In the genomic region with DNA sequence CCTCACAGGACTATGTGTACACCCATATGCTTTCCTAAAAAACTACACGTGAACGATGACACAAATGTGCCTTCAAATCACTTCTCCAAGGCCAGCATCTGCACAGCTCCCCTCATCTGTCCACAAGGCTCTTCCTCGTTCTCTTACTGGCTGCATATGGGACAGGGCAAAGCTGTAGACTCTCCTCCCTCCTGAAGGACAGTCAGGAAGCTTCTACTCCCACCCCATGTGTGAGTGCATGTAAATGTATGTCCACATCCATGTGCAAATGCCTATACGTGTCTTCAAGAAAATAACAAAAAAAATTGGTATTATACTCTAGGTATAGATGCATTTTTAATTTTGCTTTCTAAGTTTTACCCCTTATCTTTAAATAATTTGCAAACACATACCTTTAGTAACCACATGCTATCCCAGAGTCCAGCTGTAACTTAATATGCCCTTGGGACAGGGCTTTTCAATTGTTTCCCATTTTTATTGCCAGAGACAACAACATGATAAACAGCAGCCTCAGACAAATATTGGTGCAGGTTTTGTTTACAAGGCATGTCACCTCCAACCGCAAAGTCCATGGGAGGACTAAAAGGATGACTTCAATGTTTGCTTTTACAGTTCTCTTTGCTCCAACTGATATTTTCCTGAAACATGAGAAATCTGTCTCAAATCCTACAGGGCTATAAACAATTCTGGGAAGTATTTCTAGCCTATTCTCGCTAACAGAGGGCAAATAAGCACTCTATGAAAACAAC, we compare ENCODE assay signal across 17 cellular contexts. TPM values are rescaled to one million over a fixed set of nuclear protein-coding genes. Genes with fewer than 3 reads are reported as not detected.
A peak's percentile ranks its signal among the peaks of the same experiment; 100 is the strongest.
DNase-seq lines count a peak whose midpoint lies in the region; FAIRE-seq and TF ChIP-seq lines count a peak whose summit lies in the region.
"Had no signal": no experiment of that assay in that cellular context is flagged by ENCODE, and none has a peak within 500 bp of the region (broad histone marks: within the 10 kb centered on the region; RNA-seq: fewer than 3 reads in every experiment).

No MANE protein-coding gene starts in this region.

- no peaks in the 10 kb centered on the region for H3K9me3 Mint-ChIP-seq in HFFc6
- H3K9me3 Mint-ChIP-seq: activated naive CD4-positive, alpha-beta T cell treated with anti-CD3 and anti-CD28 coated beads for 36 hours; dendritic cell treated with granulocyte-macrophage colony-stimulating factor and Interleukin-4, amounts not matched to agents 40 ng/mL and 50 ng/mL, for 4 days had no signal

- intact Hi-C loops in kidney (cut with DNase I): no loop called here

- peaks cover 67% of the 10 kb centered on the region for H3K4me1 ChIP-seq in SJSA1 (replicated peaks)
- H3K4me1 ChIP-seq in kidney (ENCODE audit: control insufficient read depth in 1 of 2, insufficient read depth in 1 of 2, low read depth in 1 of 2, low read length in 2 of 2): no peaks in the 10 kb centered on the region
- H3K4me1 ChIP-seq: gastrocnemius medialis, left lung, tibial artery had no signal

- H3K27ac ChIP-seq in 22Rv1 (peak overlapping the region; percentile 19), SJSA1 (peak overlapping the region; percentile 15; the same call in 1 of the 2 replicates), kidney (ENCODE audit: low read depth in 2 of 2, low read length in 2 of 2) (no peak overlapping the region)
- H3K27ac ChIP-seq: epithelial cell of prostate, gastrocnemius medialis, left lung, tibial artery had no signal

- peak overlapping the region; percentile 92; the same call in 1 of the 2 replicates for H3K27ac Mint-ChIP-seq in HFFc6
- H3K27ac Mint-ChIP-seq: activated naive CD4-positive, alpha-beta T cell treated with anti-CD3 and anti-CD28 coated beads for 36 hours; dendritic cell treated with granulocyte-macrophage colony-stimulating factor and Interleukin-4, amounts not matched to agents 40 ng/mL and 50 ng/mL, for 4 days had no signal

- DNase-seq in HFFc6 (no peak), SJSA1 (ENCODE audit: low read depth in 1 of 2, low spot score in 2 of 2) (peak; percentile 80 to 92), iris pigment epithelial cell (ENCODE audit: low read depth) (peak; percentile 55), LoVo (ENCODE audit: low spot score) (no peak), NAMALWA (ENCODE audit: low spot score) (no peak), A172 (ENCODE audit: low spot score) (no peak), kidney (no peak)
- DNase-seq: activated CD4-positive, alpha-beta T cell treated with anti-CD3 and anti-CD28 coated beads, Interleukin-2, amount 50 U/mL, for 1 hour; activated naive CD4-positive, alpha-beta T cell treated with anti-CD3 and anti-CD28 coated beads for 36 hours; activated T-cell treated with anti-CD3 and anti-CD28 coated beads for 4 hours; gastrocnemius medialis; left lung; NCI-H1105 treated with DMSO at 0.1 percent for 48 hours; tibial artery had no signal

- H3K4me1 Mint-ChIP-seq in HFFc6 (ENCODE audit: low read depth): peaks cover 47% of the 10 kb centered on the region

- H3K4me3 Mint-ChIP-seq in HFFc6: no peak overlapping the region
- H3K4me3 Mint-ChIP-seq: activated naive CD4-positive, alpha-beta T cell treated with anti-CD3 and anti-CD28 coated beads for 36 hours; dendritic cell treated with granulocyte-macrophage colony-stimulating factor and Interleukin-4, amounts not matched to agents 40 ng/mL and 50 ng/mL, for 4 days had no signal

- H3K4me3 ChIP-seq in SJSA1: no peak overlapping the region
- H3K4me3 ChIP-seq in kidney (ENCODE audit: low read length in 2 of 2): no peak overlapping the region
- H3K4me3 ChIP-seq: gastrocnemius medialis, left lung, tibial artery had no signal

- TF ChIP-seq CTCF in 22Rv1 (IDR thresholded peaks at IDR 0.05) (no peak), HFFc6 (IDR thresholded peaks at IDR 0.05) (no peak), kidney (IDR thresholded peaks at IDR 0.05; ENCODE audit: borderline replicate concordance, extremely low read depth, insufficient read depth) (no peak)

- H3K36me3 ChIP-seq in SJSA1: peaks cover 90% of the 10 kb centered on the region
- H3K36me3 ChIP-seq in kidney (ENCODE audit: control insufficient read depth in 1 of 2, insufficient read depth in 2 of 2, low read length in 2 of 2): peaks cover 33 to 50% of the 10 kb centered on the region in 2 donors

- no peaks in the 10 kb centered on the region for H3K27me3 ChIP-seq in SJSA1 (replicated peaks)
- H3K27me3 ChIP-seq: gastrocnemius medialis, left lung, tibial artery had no signal

- H3K27me3 Mint-ChIP-seq in HFFc6 (ENCODE audit: insufficient read depth): peaks cover 6% of the 10 kb centered on the region
- H3K27me3 Mint-ChIP-seq: dendritic cell treated with granulocyte-macrophage colony-stimulating factor and Interleukin-4, amounts not matched to agents 40 ng/mL and 50 ng/mL, for 4 days had no signal

- no peak overlapping the region for H3K9ac ChIP-seq in kidney (ENCODE audit: low read length in 2 of 2)

- FAIRE-seq in kidney (lab: Jason Lieb, UNC): no peak

- peaks cover 47% of the 10 kb centered on the region for H3K36me3 Mint-ChIP-seq in HFFc6 (ENCODE audit: low read depth)

- H3K9me3 ChIP-seq in SJSA1 (replicated peaks) (no peaks in the 10 kb centered on the region), kidney (ENCODE audit: control insufficient read depth in 1 of 2, low read length in 2 of 2) (no peaks in the 10 kb centered on the region)
- H3K9me3 ChIP-seq: gastrocnemius medialis, left lung, tibial artery had no signal

RNA-seq across cellular contexts. Expression of a gene that starts 31.6 kb away (rescaled TPM):
- total RNA-seq in HFFc6 (2021; fragmentation: NEBNext Ultra II Directional; extraction: Animal tissue kit (Norgen Biotek cat#: 25700)): 10 to 100 TPM; 21.9 to 27.7 (median 23.9) TPM
- total RNA-seq in SJSA1 (2014; rRNA removed; shearing (Covaris generic)): 26.0 and 28.1 TPM in 2 replicates
- total RNA-seq in A172 (2014; rRNA removed; shearing (Covaris generic)): 29.7 and 39.9 TPM in 2 replicates
- 28.6 TPM for total RNA-seq in kidney
- 13.2 TPM for polyA plus RNA-seq in kidney (ENCODE audit: insufficient read depth, low read depth, low replicate concordance)

RNA-seq across cellular contexts. Expression of a gene that starts 53.1 kb away (rescaled TPM):
- 100 to 1,000 TPM; 121 to 140 (median 133) TPM for total RNA-seq in HFFc6 (2021; fragmentation: NEBNext Ultra II Directional; extraction: Animal tissue kit (Norgen Biotek cat#: 25700))
- 72.7 and 111 TPM in 2 replicates for total RNA-seq in SJSA1 (2014; rRNA removed; shearing (Covaris generic))
- 89.3 and 93.9 TPM in 2 replicates for total RNA-seq in A172 (2014; rRNA removed; shearing (Covaris generic))
- 86.4 TPM for total RNA-seq in kidney
- 41.5 TPM for polyA plus RNA-seq in kidney (ENCODE audit: insufficient read depth, low read depth, low replicate concordance)

RNA-seq across cellular contexts. Expression of a gene that starts 53.2 kb away (rescaled TPM):
- total RNA-seq in HFFc6 (2021; fragmentation: NEBNext Ultra II Directional; extraction: Animal tissue kit (Norgen Biotek cat#: 25700)): 10 to 100 TPM; 14.3 to 19.6 (median 17.2) TPM
- 0.47 TPM in 1 of 2 replicates, not detected in the other for total RNA-seq in SJSA1 (2014; rRNA removed; shearing (Covaris generic))
- 5.7 and 6.8 TPM in 2 replicates for total RNA-seq in A172 (2014; rRNA removed; shearing (Covaris generic))
- 2.1 TPM for total RNA-seq in kidney
- polyA plus RNA-seq in kidney (ENCODE audit: insufficient read depth, low read depth, low replicate concordance): 1.9 TPM

RNA-seq across cellular contexts. Expression of a gene that starts 55.6 kb away (rescaled TPM):
- 1 to 10 TPM in 3 of 6 experiments, under 1 TPM in 3; 0.71 to 1.4 (median 0.99) TPM for total RNA-seq in HFFc6 (2021; fragmentation: NEBNext Ultra II Directional; extraction: Animal tissue kit (Norgen Biotek cat#: 25700))
- total RNA-seq in SJSA1 (2014; rRNA removed; shearing (Covaris generic)): 0.61 and 1.4 TPM in 2 replicates
- 0.81 and 1.7 TPM in 2 replicates for total RNA-seq in A172 (2014; rRNA removed; shearing (Covaris generic))
- total RNA-seq in kidney: 3.8 TPM
- 0.26 TPM for polyA plus RNA-seq in kidney (ENCODE audit: insufficient read depth, low read depth, low replicate concordance)
- total RNA-seq: activated naive CD4-positive, alpha-beta T cell treated with anti-CD3 and anti-CD28 coated beads for 36 hours had no signal

Comparison
In these comparisons a context has a peak if more than half of its experiments do, and no peak if none do; other contexts are left out.
1. H3K27ac ChIP-seq: peak in 22Rv1 (single experiment) and SJSA1 (single experiment); none in kidney (0 of 2).
2. DNase-seq: peak in SJSA1 (2 of 2) and iris pigment epithelial cell (single experiment); none in HFFc6 (single experiment), LoVo (single experiment), NAMALWA (single experiment), A172 (single experiment) and kidney (single experiment).